Comparison of ENCODE assay signal across 8 cellular contexts in the genomic region with DNA sequence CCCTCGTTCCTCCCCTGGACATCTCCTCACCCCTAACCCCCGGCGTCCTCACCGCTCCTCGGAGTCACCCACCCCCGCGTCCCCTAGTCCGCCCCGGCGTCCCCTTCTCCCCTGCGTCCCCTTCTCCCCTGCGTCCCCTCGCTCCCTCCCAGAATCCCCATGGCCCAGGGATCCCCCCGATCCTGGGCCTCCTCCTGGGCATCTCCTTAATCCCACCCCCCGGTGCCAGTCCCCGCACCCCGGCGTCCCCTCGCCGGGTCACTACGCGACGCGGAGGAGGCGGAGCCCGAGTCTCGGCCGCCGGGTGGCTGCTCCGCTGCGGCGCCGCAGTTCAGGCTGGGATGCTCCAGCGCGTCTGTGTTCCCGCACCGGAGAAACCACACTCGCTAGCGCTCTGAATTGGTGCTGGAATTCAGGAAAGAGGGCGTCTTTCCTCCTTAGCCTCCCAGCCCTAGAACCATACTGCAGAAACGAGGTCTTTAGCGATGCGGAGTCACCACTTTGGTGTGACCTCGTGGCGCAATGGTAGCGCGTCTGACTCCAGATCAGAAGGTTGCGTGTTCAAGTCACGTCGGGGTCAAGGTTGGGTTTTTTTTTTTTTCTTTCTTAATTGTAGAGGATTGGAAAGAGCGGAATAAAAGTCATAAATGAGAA. TPM values are rescaled to one million over a fixed set of nuclear protein-coding genes. Genes with fewer than 3 reads are reported as not detected.
DNase-seq lines count a peak whose midpoint lies in the region; ATAC-seq and TF ChIP-seq lines count a peak whose summit lies in the region.

No MANE protein-coding gene starts in this region.

- H3K27me3 Mint-ChIP-seq in activated CD4-positive, alpha-beta T cell treated with anti-CD3 and anti-CD28 coated beads, Interleukin-2, amount 10 ng/mL, durations not matched to agents 7 days and 5 days, result peaks cover 12% of the 10 kb centered on the region

- H3K27ac Mint-ChIP-seq in activated CD4-positive, alpha-beta T cell treated with anti-CD3 and anti-CD28 coated beads, Interleukin-2, amount 10 ng/mL, durations not matched to agents 7 days and 5 days, result peak overlapping the region; percentile 89

- peaks cover 2% of the 10 kb centered on the region for H3K36me3 Mint-ChIP-seq in activated CD4-positive, alpha-beta T cell treated with anti-CD3 and anti-CD28 coated beads, Interleukin-2, amount 10 ng/mL, durations not matched to agents 7 days and 5 days (ENCODE audit: low read depth)

- no peaks in the 10 kb centered on the region for H3K9me3 Mint-ChIP-seq in activated CD4-positive, alpha-beta T cell treated with anti-CD3 and anti-CD28 coated beads, Interleukin-2, amount 10 ng/mL, durations not matched to agents 7 days and 5 days

- POLR2A ChIA-PET in activated CD4-positive, alpha-beta T cell treated with anti-CD3 and anti-CD28 coated beads, Interleukin-2, amount 10 ng/mL, durations not matched to agents 7 days and 5 days (lab: Charles Lee), result no interaction called here

- CTCF ChIA-PET in activated CD4-positive, alpha-beta T cell treated with anti-CD3 and anti-CD28 coated beads, Interleukin-2, amount 10 ng/mL, durations not matched to agents 7 days and 5 days (lab: Charles Lee), result no interaction called here

- peak; percentile 56 for DNase-seq in SIG-M5 treated with dmso at 0.1 percent for 504 hours (lab: John Stamatoyannopoulos, UW; ENCODE audit: unreplicated experiment)
- DNase-seq in SIG-M5 (lab: John Stamatoyannopoulos, UW), result no peak
- DNase-seq in NCI-H446 treated with DMSO at 0.1 percent for 48 hours (lab: John Stamatoyannopoulos, UW), result peak; percentile 71
- peak; percentile 81 for DNase-seq in activated CD4-positive, alpha-beta T cell treated with anti-CD3 and anti-CD28 coated beads, Interleukin-2, amount 10 ng/mL, durations not matched to agents 7 days and 5 days
- DNase-seq in coronary artery (ENCODE audit: low spot score), result peak; percentile 94
- peak; percentile 81 to 84 for DNase-seq in left colon
- DNase-seq in stimulated activated CD4-positive, alpha-beta T cell treated with anti-CD3 and anti-CD28 coated beads, Interleukin-1b, Interleukin-23, amount 100 ng/mL, for 24 hours (ENCODE audit: low read depth in 4 of 4, low spot score in 1 of 4), result peak; percentile 52 to 84 (median 64)

- peaks cover 8% of the 10 kb centered on the region for H3K4me1 Mint-ChIP-seq in activated CD4-positive, alpha-beta T cell treated with anti-CD3 and anti-CD28 coated beads, Interleukin-2, amount 10 ng/mL, durations not matched to agents 7 days and 5 days

- peak overlapping the region; percentile 72 for H3K4me3 Mint-ChIP-seq in activated CD4-positive, alpha-beta T cell treated with anti-CD3 and anti-CD28 coated beads, Interleukin-2, amount 10 ng/mL, durations not matched to agents 7 days and 5 days

- intact Hi-C loops in left colon (cut with DNase I, micrococcal nuclease), result no loop called here

- no peak for TF ChIP-seq CTCF in coronary artery (IDR thresholded peaks at IDR 0.05)

- peak; percentile 74 for ATAC-seq in HG03135 (IDR thresholded peaks at IDR 0.05; ENCODE audit: unreplicated experiment)
- ATAC-seq in left colon, result peak; percentile 90

- H3K4me3 ChIP-seq in coronary artery, result peak overlapping the region; percentile 84

- peak overlapping the region; percentile 93 to 97 for H3K27ac ChIP-seq in coronary artery

RNA-seq across cellular contexts. Expression of gene SLC47A1, which starts 25.9 kb away (rescaled TPM):
- total RNA-seq in activated CD4-positive, alpha-beta T cell treated with anti-CD3 and anti-CD28 coated beads, Interleukin-2, amount 10 ng/mL, durations not matched to agents 7 days and 5 days, result not detected
- total RNA-seq in left colon, result 1 to 10 TPM in 1 of 2 donors, under 1 TPM in 1; 0.52 to 1.2 TPM
